Comparison of ENCODE assay signal across 1 cellular context in the genomic region with DNA sequence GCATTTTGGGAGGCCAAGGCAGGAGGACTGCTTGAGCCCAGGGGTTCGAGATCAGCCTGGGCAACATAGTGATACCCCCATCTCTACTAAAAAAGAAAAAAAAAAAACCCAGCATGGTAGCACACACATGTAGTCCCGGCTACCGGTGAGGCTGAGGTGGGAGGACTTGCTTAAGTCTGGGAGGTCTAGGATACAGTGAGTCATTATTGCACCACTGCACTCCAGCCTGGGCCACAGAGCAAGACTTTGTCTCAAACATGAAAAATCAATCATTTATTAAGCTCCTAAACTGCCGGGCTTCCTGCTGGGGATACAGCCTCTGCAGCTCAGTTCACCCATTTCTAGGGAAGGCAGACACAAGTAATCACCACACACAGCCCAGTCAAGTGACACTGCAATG.
TF ChIP-seq lines count a peak whose summit lies in the region.

No MANE protein-coding gene starts in this region.

TF ChIP-seq in GM12891, 5 proteins besides CTCF, POLR2A, EP300 and RAD21 (continued from another document):
- TF ChIP-seq POLR2AphosphoS5 (IDR thresholded peaks at IDR 0.05; ENCODE audit: low read depth, low read length) (no peak), TAF1 (IDR thresholded peaks at IDR 0.05; ENCODE audit: low read depth, low read length) (no peak), SPI1 (IDR thresholded peaks at IDR 0.05; ENCODE audit: low read depth, low read length) (no peak)
